In the genomic region with DNA sequence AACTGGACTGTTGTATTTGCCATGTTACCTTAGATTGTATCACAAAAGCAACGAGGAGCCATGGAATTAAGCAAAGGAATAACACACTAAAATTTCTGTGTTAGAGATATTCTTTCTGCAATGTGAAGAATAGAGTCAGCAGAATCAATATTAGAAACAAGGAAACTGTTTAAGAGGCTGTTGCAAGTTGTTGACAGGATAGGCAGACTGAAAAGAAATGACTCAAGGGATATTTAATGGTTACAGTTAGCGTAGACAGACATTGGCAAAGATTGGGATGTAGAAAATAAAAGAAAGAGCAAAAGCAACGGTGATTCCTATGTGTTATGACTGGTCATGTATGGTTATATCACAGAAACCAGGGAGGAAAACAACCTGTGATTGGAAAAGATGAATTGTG, we compare ENCODE assay signal across 21 cellular contexts.
"Had no signal": no experiment of that assay in that cellular context is flagged by ENCODE, and none has a peak within 500 bp of the region (broad histone marks: within the 10 kb centered on the region; RNA-seq: fewer than 3 reads in every experiment).

No MANE protein-coding gene starts in this region.

- H3K4me1 Mint-ChIP-seq: activated CD4-positive, alpha-beta T cell treated with anti-CD3 and anti-CD28 coated beads, Interleukin-2, amount 10 ng/mL, durations not matched to agents 7 days and 5 days; central memory CD8-positive, alpha-beta T cell; T-cell had no signal

- H3K27ac ChIP-seq: SK-N-MC, VCaP had no signal

- H3K4me3 Mint-ChIP-seq: activated CD4-positive, alpha-beta memory T cell treated with anti-CD3 and anti-CD28 coated beads for 36 hours; activated CD4-positive, alpha-beta T cell treated with anti-CD3 and anti-CD28 coated beads, Interleukin-2, amount 10 ng/mL, durations not matched to agents 7 days and 5 days; activated naive CD8-positive, alpha-beta T cell; activated T-cell treated with anti-CD3 and anti-CD28 coated beads, Interleukin-2, amount 50 U/mL, for 4 hours; central memory CD8-positive, alpha-beta T cell; T-cell had no signal

- H3K36me3 Mint-ChIP-seq: activated CD4-positive, alpha-beta memory T cell treated with anti-CD3 and anti-CD28 coated beads for 36 hours; activated naive CD8-positive, alpha-beta T cell; T-cell had no signal

- H3K4me3 ChIP-seq: SK-N-MC had no signal

- DNase-seq: activated CD4-positive, alpha-beta memory T cell treated with anti-CD3 and anti-CD28 coated beads for 36 hours; activated CD4-positive, alpha-beta T cell treated with anti-CD3 and anti-CD28 coated beads, Interleukin-2, amount 10 ng/mL, durations not matched to agents 7 days and 5 days; activated CD4-positive, CD25-positive, alpha-beta regulatory T cell; activated CD8-positive, alpha-beta memory T cell treated with anti-CD3 and anti-CD28 coated beads for 24 hours; activated effector memory CD4-positive, alpha-beta T cell treated with anti-CD3 and anti-CD28 coated beads, Interleukin-2, amount 50 U/mL, for 16 hours; activated naive CD4-positive, alpha-beta T cell treated with Interleukin-2 at 50 U/mL for 16 hours; activated T-cell treated with anti-CD3 and anti-CD28 coated beads, Interleukin-2, amount 50 U/mL, for 4 hours; Karpas-422; NCI-H1048; NCI-H146; NCI-H187 treated with DMSO at 0.1 percent for 48 hours; NCI-H2171; NCI-H526; NCI-H82; T-cell; T-helper 2 cell; T1000 had no signal

- H3K9me3 Mint-ChIP-seq: activated CD4-positive, alpha-beta memory T cell treated with anti-CD3 and anti-CD28 coated beads for 36 hours; activated CD4-positive, alpha-beta T cell treated with anti-CD3 and anti-CD28 coated beads, Interleukin-2, amount 10 ng/mL, durations not matched to agents 7 days and 5 days; activated T-cell treated with anti-CD3 and anti-CD28 coated beads, Interleukin-2, amount 50 U/mL, for 4 hours; T-cell had no signal

- H3K27ac Mint-ChIP-seq: activated CD4-positive, alpha-beta memory T cell treated with anti-CD3 and anti-CD28 coated beads for 36 hours; activated CD4-positive, alpha-beta T cell treated with anti-CD3 and anti-CD28 coated beads, Interleukin-2, amount 10 ng/mL, durations not matched to agents 7 days and 5 days; activated naive CD8-positive, alpha-beta T cell; T-cell had no signal

- H3K27me3 Mint-ChIP-seq: activated CD4-positive, alpha-beta memory T cell treated with anti-CD3 and anti-CD28 coated beads for 36 hours; activated CD4-positive, alpha-beta T cell treated with anti-CD3 and anti-CD28 coated beads, Interleukin-2, amount 10 ng/mL, durations not matched to agents 7 days and 5 days; activated naive CD8-positive, alpha-beta T cell; central memory CD8-positive, alpha-beta T cell; T-cell had no signal
